1 cellular context compared by ENCODE assay signal in genomic region chr22:35134637-35135036, GRCh38.
A peak's percentile ranks its signal among the peaks of the same experiment; 100 is the strongest.
TF ChIP-seq lines count a peak whose summit lies in the region.

No MANE protein-coding gene starts in this region.

TF ChIP-seq in K562, 482 proteins besides CTCF, POLR2A, EP300 and RAD21 (continued from another document):
- TF ChIP-seq, protein P1, sequence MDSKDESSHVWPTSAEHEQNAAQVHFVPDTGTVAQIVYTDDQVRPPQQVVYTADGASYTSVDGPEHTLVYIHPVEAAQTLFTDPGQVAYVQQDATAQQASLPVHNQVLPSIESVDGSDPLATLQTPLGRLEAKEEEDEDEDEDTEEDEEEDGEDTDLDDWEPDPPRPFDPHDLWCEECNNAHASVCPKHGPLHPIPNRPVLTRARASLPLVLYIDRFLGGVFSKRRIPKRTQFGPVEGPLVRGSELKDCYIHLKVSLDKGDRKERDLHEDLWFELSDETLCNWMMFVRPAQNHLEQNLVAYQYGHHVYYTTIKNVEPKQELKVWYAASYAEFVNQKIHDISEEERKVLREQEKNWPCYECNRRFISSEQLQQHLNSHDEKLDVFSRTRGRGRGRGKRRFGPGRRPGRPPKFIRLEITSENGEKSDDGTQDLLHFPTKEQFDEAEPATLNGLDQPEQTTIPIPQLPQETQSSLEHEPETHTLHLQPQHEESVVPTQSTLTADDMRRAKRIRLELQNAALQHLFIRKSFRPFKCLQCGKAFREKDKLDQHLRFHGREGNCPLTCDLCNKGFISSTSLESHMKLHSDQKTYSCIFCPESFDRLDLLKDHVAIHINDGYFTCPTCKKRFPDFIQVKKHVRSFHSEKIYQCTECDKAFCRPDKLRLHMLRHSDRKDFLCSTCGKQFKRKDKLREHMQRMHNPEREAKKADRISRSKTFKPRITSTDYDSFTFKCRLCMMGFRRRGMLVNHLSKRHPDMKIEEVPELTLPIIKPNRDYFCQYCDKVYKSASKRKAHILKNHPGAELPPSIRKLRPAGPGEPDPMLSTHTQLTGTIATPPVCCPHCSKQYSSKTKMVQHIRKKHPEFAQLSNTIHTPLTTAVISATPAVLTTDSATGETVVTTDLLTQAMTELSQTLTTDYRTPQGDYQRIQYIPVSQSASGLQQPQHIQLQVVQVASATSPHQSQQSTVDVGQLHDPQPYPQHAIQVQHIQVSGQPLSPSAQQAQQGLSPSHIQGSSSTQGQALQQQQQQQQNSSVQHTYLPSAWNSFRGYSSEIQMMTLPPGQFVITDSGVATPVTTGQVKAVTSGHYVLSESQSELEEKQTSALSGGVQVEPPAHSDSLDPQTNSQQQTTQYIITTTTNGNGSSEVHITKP (IDR thresholded peaks at IDR 0.05; ENCODE audit: partially characterized antibody): peak; percentile 67
- TF ChIP-seq GTF2E2 (tag; IDR thresholded peaks at IDR 0.05): no peak
- no peak for TF ChIP-seq NR3C1 (CRISPR knock-in tag; IDR thresholded peaks at IDR 0.05)
- TF ChIP-seq ARID1B (IDR thresholded peaks at IDR 0.05): peak; percentile 50; the same call in 1 of the 2 replicates
- peak; percentile 34 for TF ChIP-seq CBFA2T2 (conservative IDR thresholded peaks at IDR 0.05)
- TF ChIP-seq TAL1 (IDR thresholded peaks at IDR 0.05): peak; percentile 15; the same call in 1 of the 2 replicates
- TF ChIP-seq, protein P2, sequence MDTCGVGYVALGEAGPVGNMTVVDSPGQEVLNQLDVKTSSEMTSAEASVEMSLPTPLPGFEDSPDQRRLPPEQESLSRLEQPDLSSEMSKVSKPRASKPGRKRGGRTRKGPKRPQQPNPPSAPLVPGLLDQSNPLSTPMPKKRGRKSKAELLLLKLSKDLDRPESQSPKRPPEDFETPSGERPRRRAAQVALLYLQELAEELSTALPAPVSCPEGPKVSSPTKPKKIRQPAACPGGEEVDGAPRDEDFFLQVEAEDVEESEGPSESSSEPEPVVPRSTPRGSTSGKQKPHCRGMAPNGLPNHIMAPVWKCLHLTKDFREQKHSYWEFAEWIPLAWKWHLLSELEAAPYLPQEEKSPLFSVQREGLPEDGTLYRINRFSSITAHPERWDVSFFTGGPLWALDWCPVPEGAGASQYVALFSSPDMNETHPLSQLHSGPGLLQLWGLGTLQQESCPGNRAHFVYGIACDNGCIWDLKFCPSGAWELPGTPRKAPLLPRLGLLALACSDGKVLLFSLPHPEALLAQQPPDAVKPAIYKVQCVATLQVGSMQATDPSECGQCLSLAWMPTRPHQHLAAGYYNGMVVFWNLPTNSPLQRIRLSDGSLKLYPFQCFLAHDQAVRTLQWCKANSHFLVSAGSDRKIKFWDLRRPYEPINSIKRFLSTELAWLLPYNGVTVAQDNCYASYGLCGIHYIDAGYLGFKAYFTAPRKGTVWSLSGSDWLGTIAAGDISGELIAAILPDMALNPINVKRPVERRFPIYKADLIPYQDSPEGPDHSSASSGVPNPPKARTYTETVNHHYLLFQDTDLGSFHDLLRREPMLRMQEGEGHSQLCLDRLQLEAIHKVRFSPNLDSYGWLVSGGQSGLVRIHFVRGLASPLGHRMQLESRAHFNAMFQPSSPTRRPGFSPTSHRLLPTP (IDR thresholded peaks at IDR 0.05; ENCODE audit: borderline replicate concordance, extremely low read depth, insufficient read length): no peak
- TF ChIP-seq TCF3 (CRISPR knock-in tag; IDR thresholded peaks at IDR 0.05): peak; percentile 35; the same call in 1 of the 2 replicates
- TF ChIP-seq ZBTB2 (IDR thresholded peaks at IDR 0.05): no peak
- TF ChIP-seq GABPA (tag; conservative IDR thresholded peaks at IDR 0.05; ENCODE audit: low read depth): no peak
- 0 out of 2 replicates have a peak, but pooled peaks have one; percentile 11 for TF ChIP-seq CREM (IDR thresholded peaks at IDR 0.05; ENCODE audit: low read depth)
- TF ChIP-seq ZNF175 (CRISPR knock-in tag; IDR thresholded peaks at IDR 0.05; ENCODE audit: low read depth): no peak
- TF ChIP-seq SIRT6 (IDR thresholded peaks at IDR 0.05; ENCODE audit: low read depth, low read length): no peak
- TF ChIP-seq SMARCB1 (IDR thresholded peaks at IDR 0.05; ENCODE audit: insufficient read length, low read depth): no peak
- TF ChIP-seq TCFL5 (CRISPR knock-in tag; conservative IDR thresholded peaks at IDR 0.05): no peak
- TF ChIP-seq CEBPZ (IDR thresholded peaks at IDR 0.05; ENCODE audit: borderline replicate concordance, low read depth, low read length): no peak
- TF ChIP-seq ARID2 (IDR thresholded peaks at IDR 0.05): no peak
- TF ChIP-seq CBFA2T3 (IDR thresholded peaks at IDR 0.05): peak; percentile 65
- no peak for TF ChIP-seq FOXA3 (CRISPR knock-in tag; conservative IDR thresholded peaks at IDR 0.05 in 1 of 2, IDR thresholded peaks at IDR 0.05 in 1 of 2)
- no peak for TF ChIP-seq HOXB6 (CRISPR knock-in tag; IDR thresholded peaks at IDR 0.05; ENCODE audit: borderline replicate concordance)
